Comparison of ENCODE assay signal across 22 cellular contexts in genomic region chr1:29462096-29462495, GRCh38.
"Had no signal": no experiment of that assay in that cellular context is flagged by ENCODE, and none has a peak within 500 bp of the region (broad histone marks: within the 10 kb centered on the region; RNA-seq: fewer than 3 reads in every experiment).

No MANE protein-coding gene starts in this region.

- H3K36me3 ChIP-seq: cardiac muscle cell, heart left ventricle, pancreas, thoracic aorta, transverse colon had no signal

- H3K27ac Mint-ChIP-seq: progenitor cell of endocrine pancreas; stimulated activated naive B cell treated with anti-CD40 and anti-IgM and Interleukin-4, amounts not matched to agents 10 μg/mL and 1 μg/mL and 100 μg/mL, for 72 hours had no signal

- H3K27me3 ChIP-seq: cardiac muscle cell, pancreas had no signal

- H3K9me3 ChIP-seq: pancreas, thoracic aorta had no signal

- H3K4me1 Mint-ChIP-seq: stimulated activated naive B cell treated with anti-CD40 and anti-IgM and Interleukin-4, amounts not matched to agents 10 μg/mL and 1 μg/mL and 100 μg/mL, for 72 hours; stimulated activated naive CD8-positive, alpha-beta T cell treated with anti-CD3 and anti-CD28 coated beads, Interleukin-15, amount 100 ng/mL, for 72 hours had no signal

- FAIRE-seq: endometrium, frontal cortex, pancreas had no signal

- H3K4me3 Mint-ChIP-seq: stimulated activated naive B cell treated with anti-CD40 and anti-IgM and Interleukin-4, amounts not matched to agents 10 μg/mL and 1 μg/mL and 100 μg/mL, for 72 hours; stimulated activated naive CD8-positive, alpha-beta T cell treated with anti-CD3 and anti-CD28 coated beads, Interleukin-15, amount 100 ng/mL, for 72 hours had no signal

- H3K4me3 ChIP-seq: cardiac muscle cell, coronary artery, dorsolateral prefrontal cortex, heart left ventricle, mucosa of descending colon, pancreas, thoracic aorta, transverse colon had no signal

- H3K27ac ChIP-seq: cardiac muscle cell, coronary artery, dorsolateral prefrontal cortex, heart left ventricle, pancreas, thoracic aorta, transverse colon had no signal

- DNase-seq: dorsolateral prefrontal cortex; effector CD8-positive, alpha-beta T cell; heart left ventricle; hippocampal formation; kidney glomerular epithelial cell; mucosa of descending colon; nucleus accumbens; right cardiac atrium; stimulated activated CD4-positive, alpha-beta T cell treated with anti-CD3 and anti-CD28 coated beads, Interleukin-15, amount 100 ng/mL, for 24 hours; stimulated activated CD4-positive, alpha-beta T cell treated with anti-CD3 and anti-CD28 coated beads, Interleukin-2, amount 100 ng/mL, for 24 hours; stimulated activated CD4-positive, alpha-beta T cell treated with anti-CD3 and anti-CD28 coated beads, Interleukin-4, amount 100 ng/mL, for 4 hours; stimulated activated naive B cell treated with anti-CD40 and anti-IgM and Interleukin-4, amounts not matched to agents 10 μg/mL and 1 μg/mL and 100 μg/mL, for 72 hours; stimulated activated naive CD8-positive, alpha-beta T cell treated with anti-CD3 and anti-CD28 coated beads, Interleukin-15, amount 100 ng/mL, for 72 hours; transverse colon had no signal

- ATAC-seq: esophagus mucosa; heart left ventricle; mucosa of descending colon; pancreas; right cardiac atrium; stimulated activated naive B cell treated with anti-CD40 and anti-IgM and Interleukin-4, amounts not matched to agents 10 μg/mL and 1 μg/mL and 100 μg/mL, for 72 hours; stimulated activated naive CD8-positive, alpha-beta T cell treated with anti-CD3 and anti-CD28 coated beads, Interleukin-15, amount 100 ng/mL, for 72 hours had no signal

- H3K4me1 ChIP-seq: heart left ventricle, pancreas, transverse colon had no signal

- H3K27me3 Mint-ChIP-seq: progenitor cell of endocrine pancreas had no signal

- H3K36me3 Mint-ChIP-seq: stimulated activated naive B cell treated with anti-CD40 and anti-IgM and Interleukin-4, amounts not matched to agents 10 μg/mL and 1 μg/mL and 100 μg/mL, for 72 hours had no signal
